In the genomic region with DNA sequence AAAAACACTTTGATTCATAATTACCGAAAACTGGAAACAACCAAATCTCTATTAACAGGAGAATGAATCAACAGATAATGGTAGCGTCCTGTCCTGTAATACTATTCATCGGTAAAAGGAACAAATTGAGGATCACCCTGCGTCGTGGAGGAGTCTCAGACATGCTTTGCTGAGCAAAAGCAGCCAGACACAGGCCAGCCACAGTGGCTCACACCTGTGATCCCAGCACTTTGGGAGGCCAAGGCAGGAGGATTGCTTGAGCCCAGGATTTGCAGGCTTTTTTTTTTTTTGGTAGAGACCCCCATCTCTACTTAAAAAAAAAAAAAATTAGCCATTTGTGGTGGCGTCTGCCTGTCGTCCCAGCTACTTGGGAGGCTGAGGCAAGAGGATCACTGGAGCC, we compare ENCODE assay signal across 21 cellular contexts. TPM values are rescaled to one million over a fixed set of nuclear protein-coding genes. Genes with fewer than 3 reads are reported as not detected.
DNase-seq lines count a peak whose midpoint lies in the region; ATAC-seq and TF ChIP-seq lines count a peak whose summit lies in the region.
"Had no signal": no experiment of that assay in that cellular context is flagged by ENCODE, and none has a peak within 500 bp of the region (broad histone marks: within the 10 kb centered on the region; RNA-seq: fewer than 3 reads in every experiment).

No MANE protein-coding gene starts in this region.

- peak overlapping the region; percentile 54 for H3K27ac ChIP-seq in angular gyrus (ENCODE audit: low read depth, low read length)
- no peak overlapping the region for H3K27ac ChIP-seq in endodermal cell (ENCODE audit: low read depth, low read length)
- H3K27ac ChIP-seq: C4-2B had no signal

- H3K36me3 ChIP-seq in endodermal cell (ENCODE audit: control insufficient read depth, insufficient read depth, low read length) (peaks cover 48% of the 10 kb centered on the region), H7 (replicated peaks; ENCODE audit: control insufficient read depth, insufficient read depth, low read length) (peaks cover 4% of the 10 kb centered on the region)

- no peak for TF ChIP-seq CTCF in endodermal cell (conservative IDR thresholded peaks at IDR 0.05)

- H3K27me3 Mint-ChIP-seq in activated T-cell treated with anti-CD3 and anti-CD28 coated beads, Interleukin-2, amount 50 U/mL, for 24 hours, result no peaks in the 10 kb centered on the region
- H3K27me3 Mint-ChIP-seq in endodermal cell (ENCODE audit: insufficient read depth), result no peaks in the 10 kb centered on the region
- H3K27me3 Mint-ChIP-seq in T-helper 2 cell treated with Interferon-gamma antibody and Interleukin-4, amounts not matched to agents 5 μg/mL and 100 μg/mL, for 36 hours (ENCODE audit: low read depth), result no peaks in the 10 kb centered on the region
- H3K27me3 Mint-ChIP-seq: IgD-negative memory B cell had no signal

- H3K27me3 ChIP-seq in endodermal cell (ENCODE audit: control insufficient read depth, insufficient read depth, low read length, poor library complexity, severe bottlenecking) (no peaks in the 10 kb centered on the region), H7 (ENCODE audit: control insufficient read depth, insufficient read depth, low read length) (no peaks in the 10 kb centered on the region)

- H3K9ac ChIP-seq in endodermal cell (ENCODE audit: extremely low read depth, low read length, poor library complexity, severe bottlenecking), result no peak overlapping the region

- no peak overlapping the region for H3K4me3 ChIP-seq in endodermal cell (ENCODE audit: low read length)
- no peak overlapping the region for H3K4me3 ChIP-seq in H7 (ENCODE audit: insufficient read depth, low read depth, low read length)

- no peak overlapping the region for H3K4me3 Mint-ChIP-seq in activated T-cell treated with anti-CD3 and anti-CD28 coated beads, Interleukin-2, amount 50 U/mL, for 24 hours
- no peak overlapping the region for H3K4me3 Mint-ChIP-seq in endodermal cell
- no peak overlapping the region for H3K4me3 Mint-ChIP-seq in T-helper 2 cell treated with Interferon-gamma antibody and Interleukin-4, amounts not matched to agents 5 μg/mL and 100 μg/mL, for 36 hours

- 93 to 100% methylated on average over 4 to 7 of the region's 7 CpGs for WGBS in endodermal cell (ENCODE audit: insufficient coverage in 1 of 2, insufficient read length in 1 of 2), 2 experiments

- H3K36me3 Mint-ChIP-seq in activated T-cell treated with anti-CD3 and anti-CD28 coated beads, Interleukin-2, amount 50 U/mL, for 24 hours (ENCODE audit: low read depth), result peaks cover 92% of the 10 kb centered on the region
- peaks cover 71% of the 10 kb centered on the region for H3K36me3 Mint-ChIP-seq in endodermal cell (ENCODE audit: low read depth)
- peaks cover 36% of the 10 kb centered on the region for H3K36me3 Mint-ChIP-seq in T-helper 2 cell treated with Interferon-gamma antibody and Interleukin-4, amounts not matched to agents 5 μg/mL and 100 μg/mL, for 36 hours (ENCODE audit: low read depth)

- DNase-seq in activated T-cell treated with anti-CD3 and anti-CD28 coated beads, Interleukin-2, amount 50 U/mL, for 24 hours, result no peak
- DNase-seq in activated T-cell treated with anti-CD3 and anti-CD28 coated beads for 4 hours, result no peak
- DNase-seq in endodermal cell, result no peak
- DNase-seq in T-helper 2 cell treated with Interferon-gamma antibody and Interleukin-4, amounts not matched to agents 5 μg/mL and 100 μg/mL, for 36 hours (ENCODE audit: low spot score), result no peak
- no peak for DNase-seq in DMS53 treated with DMSO at 0.1 percent for 48 hours (lab: John Stamatoyannopoulos, UW; ENCODE audit: unreplicated experiment)
- DNase-seq in H7, result no peak
- DNase-seq: 8988T, GDM1, Karpas-422, NCI-H1694, NCI-H2081, NCI-H2171, NCI-H345, NCI-H524 treated with DMSO at 0.1 percent for 48 hours, OCI-M1, Right ventricle myocardium superior had no signal

- peak overlapping the region; percentile 47 for H3K27ac Mint-ChIP-seq in activated T-cell treated with anti-CD3 and anti-CD28 coated beads, Interleukin-2, amount 50 U/mL, for 24 hours
- H3K27ac Mint-ChIP-seq in endodermal cell, result peak overlapping the region; percentile 26
- H3K27ac Mint-ChIP-seq in T-helper 2 cell treated with Interferon-gamma antibody and Interleukin-4, amounts not matched to agents 5 μg/mL and 100 μg/mL, for 36 hours, result no peak overlapping the region
- H3K27ac Mint-ChIP-seq: IgD-negative memory B cell had no signal

- no peaks in the 10 kb centered on the region for H3K4me1 Mint-ChIP-seq in activated T-cell treated with anti-CD3 and anti-CD28 coated beads, Interleukin-2, amount 50 U/mL, for 24 hours (ENCODE audit: low read depth)
- H3K4me1 Mint-ChIP-seq in endodermal cell, result peaks cover 6% of the 10 kb centered on the region
- no peaks in the 10 kb centered on the region for H3K4me1 Mint-ChIP-seq in T-helper 2 cell treated with Interferon-gamma antibody and Interleukin-4, amounts not matched to agents 5 μg/mL and 100 μg/mL, for 36 hours (ENCODE audit: low read depth)

- peaks cover 4% of the 10 kb centered on the region for H3K4me1 ChIP-seq in endodermal cell (ENCODE audit: control insufficient read depth, insufficient read depth, low read length)

- H3K9me3 ChIP-seq in endodermal cell (ENCODE audit: control insufficient read depth, low read length), result no peaks in the 10 kb centered on the region

- H3K9me3 Mint-ChIP-seq in activated T-cell treated with anti-CD3 and anti-CD28 coated beads, Interleukin-2, amount 50 U/mL, for 24 hours, result no peaks in the 10 kb centered on the region
- peaks cover 6% of the 10 kb centered on the region for H3K9me3 Mint-ChIP-seq in endodermal cell
- H3K9me3 Mint-ChIP-seq in T-helper 2 cell treated with Interferon-gamma antibody and Interleukin-4, amounts not matched to agents 5 μg/mL and 100 μg/mL, for 36 hours, result no peaks in the 10 kb centered on the region
- H3K9me3 Mint-ChIP-seq: IgD-negative memory B cell had no signal

- ATAC-seq in GM18861 (IDR thresholded peaks at IDR 0.05; ENCODE audit: unreplicated experiment), result no peak
- ATAC-seq: HCT116 had no signal

RNA-seq across cellular contexts. Expression of gene MMP17, which starts 34.1 kb away (rescaled TPM):
- 10 to 100 TPM; 10.9 to 12.0 TPM for total RNA-seq in endodermal cell
- polyA plus RNA-seq in endodermal cell (2013, experiment 1 of 2), result 22.2 TPM
- polyA plus RNA-seq in endodermal cell (2013, experiment 2 of 2), result 19.9 TPM
- 36.1 and 75.7 TPM in 2 replicates for total RNA-seq in H7 (2014; rRNA removed; shearing (Covaris generic))
